ENCODE assay signal across 8 cellular contexts in genomic region chr16:29820730-29821662, GRCh38. TPM values are rescaled to one million over a fixed set of nuclear protein-coding genes. Genes with fewer than 3 reads are reported as not detected.
DNase-seq lines count a peak whose midpoint lies in the region; ATAC-seq, FAIRE-seq and TF ChIP-seq lines count a peak whose summit lies in the region.

No MANE protein-coding gene starts in this region.

- H3K36me3 Mint-ChIP-seq in IgD-negative memory B cell, result peaks cover 5% of the 10 kb centered on the region

- peaks cover 35 to 38% (median 35%) of the 10 kb centered on the region in 3 donors for H3K4me1 Mint-ChIP-seq in IgD-negative memory B cell

- H3K27me3 Mint-ChIP-seq in IgD-negative memory B cell, result no peaks in the 10 kb centered on the region

- FAIRE-seq in H54 (lab: Jason Lieb, UNC), result no peak

- H3K9me3 Mint-ChIP-seq in IgD-negative memory B cell, result no peaks in the 10 kb centered on the region

- DNase-seq in stimulated activated CD4-positive, alpha-beta T cell treated with anti-CD3 and anti-CD28 coated beads, Interleukin-15, amount 100 ng/mL, for 24 hours, result peak; percentile 69
- no peak for DNase-seq in stimulated activated CD4-positive, alpha-beta T cell treated with anti-CD3 and anti-CD28 coated beads, Interleukin-4, amount 100 ng/mL, for 4 hours
- DNase-seq in activated T-helper 9 cell treated with anti-CD3 and anti-CD28 coated beads, Interleukin-2, amount 50 U/mL, for 16 hours (ENCODE audit: low read depth), result peak; percentile 37
- DNase-seq in left cardiac atrium (peak; percentile 68), H54 (ENCODE audit: insufficient read length, low spot score) (no peak)
- peak; percentile 54 to 60 for DNase-seq in stimulated activated CD4-positive, alpha-beta T cell treated with anti-CD3 and anti-CD28 coated beads, Interleukin-2, amount 100 ng/mL, for 24 hours

- intact Hi-C loops in left cardiac atrium (cut with DNase I), result no loop called here

- peak overlapping the region; percentile 88 to 97 (median 93) for H3K27ac Mint-ChIP-seq in IgD-negative memory B cell

- peak overlapping the region; percentile 92 to 98 (median 94) for H3K4me3 Mint-ChIP-seq in IgD-negative memory B cell

- no peak for TF ChIP-seq POLR2A in H54 (IDR thresholded peaks at IDR 0.05; ENCODE audit: low read depth, low read length)

- ATAC-seq in left cardiac atrium (peak in 1 of 2 donors; percentile 29), GM21367 (IDR thresholded peaks at IDR 0.05; ENCODE audit: unreplicated experiment) (no peak)

RNA-seq across cellular contexts. Expression of gene MVP, which starts 0.7 kb away (rescaled TPM):
- 90.3 TPM for polyA plus RNA-seq in IgD-negative memory B cell
- 10 to 100 TPM; 72.7 to 82.4 TPM for total RNA-seq in left cardiac atrium

RNA-seq across cellular contexts. Expression of gene PAGR1, which starts 5.0 kb away (rescaled TPM):
- polyA plus RNA-seq in IgD-negative memory B cell, result 59.6 TPM
- total RNA-seq in left cardiac atrium, result 10 to 100 TPM; 15.1 to 16.6 TPM

RNA-seq across cellular contexts. Expression of gene PRRT2, which starts 9.0 kb away (rescaled TPM):
- not detected for polyA plus RNA-seq in IgD-negative memory B cell
- 1 to 10 TPM; 2.2 to 3.0 TPM for total RNA-seq in left cardiac atrium

RNA-seq across cellular contexts. Expression of gene MAZ, which starts 14.7 kb away (rescaled TPM):
- 22.9 TPM for polyA plus RNA-seq in IgD-negative memory B cell
- 10 to 100 TPM; 84.8 to 96.7 TPM for total RNA-seq in left cardiac atrium

RNA-seq across cellular contexts. Expression of gene KIF22, which starts 30.4 kb away (rescaled TPM):
- polyA plus RNA-seq in IgD-negative memory B cell, result 34.7 TPM
- 10 to 100 TPM; 22.1 to 30.1 TPM for total RNA-seq in left cardiac atrium

Comparison
In these comparisons a context has a peak if more than half of its experiments do, and no peak if none do; other contexts are left out.
1. DNase-seq: peak in stimulated activated CD4-positive, alpha-beta T cell treated with anti-CD3 and anti-CD28 coated beads, Interleukin-15, amount 100 ng/mL, for 24 hours (single experiment), activated T-helper 9 cell treated with anti-CD3 and anti-CD28 coated beads, Interleukin-2, amount 50 U/mL, for 16 hours (single experiment), left cardiac atrium (single experiment) and stimulated activated CD4-positive, alpha-beta T cell treated with anti-CD3 and anti-CD28 coated beads, Interleukin-2, amount 100 ng/mL, for 24 hours (2 of 2); none in stimulated activated CD4-positive, alpha-beta T cell treated with anti-CD3 and anti-CD28 coated beads, Interleukin-4, amount 100 ng/mL, for 4 hours (0 of 2) and H54 (single experiment).